ENCODE assay signal across 23 cellular contexts in genomic region chr3:46899151-46900006, GRCh38. TPM values are rescaled to one million over a fixed set of nuclear protein-coding genes. Genes with fewer than 3 reads are reported as not detected.
DNase-seq lines count a peak whose midpoint lies in the region; ATAC-seq and TF ChIP-seq lines count a peak whose summit lies in the region.
"Had no signal": no experiment of that assay in that cellular context is flagged by ENCODE, and none has a peak within 500 bp of the region (broad histone marks: within the 10 kb centered on the region; RNA-seq: fewer than 3 reads in every experiment).

No MANE protein-coding gene starts in this region.

- no peak overlapping the region for H3K27ac Mint-ChIP-seq in CD14-positive monocyte
- H3K27ac Mint-ChIP-seq: endodermal cell; T-helper 1 cell treated with Interleukin-12 subunit alpha and Interleukin-12 subunit beta and Interleukin-4 antibody, amounts not matched to agents 30 μg/mL and 1 μg/mL, for 36 hours had no signal

- H3K9me3 Mint-ChIP-seq in CD14-positive monocyte = peaks cover 0 to 3% (median 0%) of the 10 kb centered on the region in 7 donors
- H3K9me3 Mint-ChIP-seq: CD8-positive, alpha-beta memory T cell; endodermal cell; neural crest cell; T-helper 1 cell treated with Interleukin-12 subunit alpha and Interleukin-12 subunit beta and Interleukin-4 antibody, amounts not matched to agents 30 μg/mL and 1 μg/mL, for 36 hours had no signal

- intact Hi-C loops in CD14-positive monocyte (cut with micrococcal nuclease) (no loop called here), left cardiac atrium (cut with DNase I) (loop anchor here in 1 of 2 donors (5.0 kb wide), 1 partner anchor 192 kb away; no protein-coding TSS in a partner anchor), posterior vena cava (cut with DNase I) (loop anchor here in 1 of 2 donors (5.0 kb wide), 2 partner anchors 37 to 192 kb away; partner anchors contain the start of gene MYL3)

- H3K4me3 ChIP-seq in RWPE2 (ENCODE audit: severe bottlenecking) = no peak overlapping the region
- H3K4me3 ChIP-seq in foreskin fibroblast (ENCODE audit: low read depth in 1 of 2, low read length in 2 of 2) = no peak overlapping the region
- H3K4me3 ChIP-seq: SJSA1 had no signal

- no peaks in the 10 kb centered on the region for H3K4me1 ChIP-seq in RWPE2 (ENCODE audit: insufficient read depth, poor library complexity, severe bottlenecking)

- H3K27me3 Mint-ChIP-seq in CD14-positive monocyte (ENCODE audit: low read depth in 3 of 3) = peaks cover 26 to 49% (median 31%) of the 10 kb centered on the region in 3 donors

- TF ChIP-seq CTCF in CD14-positive monocyte (IDR thresholded peaks at IDR 0.05) (no peak), RWPE2 (IDR thresholded peaks at IDR 0.05; ENCODE audit: poor library complexity, severe bottlenecking) (no peak), foreskin fibroblast (IDR thresholded peaks at IDR 0.05; ENCODE audit: low read depth, low read length) (no peak)

- H3K9me3 ChIP-seq in RWPE2 (ENCODE audit: severe bottlenecking) = no peaks in the 10 kb centered on the region
- H3K9me3 ChIP-seq: SJSA1, tibial nerve had no signal

- DNase-seq in CD14-positive monocyte (ENCODE audit: low spot score) (peak; percentile 46), RWPE2 (ENCODE audit: low spot score) (peak; percentile 51), left cardiac atrium (peak; percentile 41), posterior vena cava (ENCODE audit: low spot score) (peak; percentile 75), GM19238 (ENCODE audit: insufficient read length, low spot score) (no peak), foreskin fibroblast (no peak)
- DNase-seq in activated CD8-positive, alpha-beta memory T cell treated with anti-CD3 and anti-CD28 coated beads for 24 hours = no peak
- DNase-seq: activated CD4-positive, alpha-beta T cell treated with anti-CD3 and anti-CD28 coated beads, Interleukin-2, amount 50 U/mL, for 4 hours; activated naive CD4-positive, alpha-beta T cell; activated T-cell treated with anti-CD3 and anti-CD28 coated beads for 4 hours; DND-41; GOT3; mesendoderm; NCI-H2171 treated with DMSO at 0.1 percent for 48 hours; stimulated activated naive CD4-positive, alpha-beta T cell treated with Interleukin-2 at 50 U/mL for 16 hours had no signal

- peaks cover 25% of the 10 kb centered on the region for H3K4me1 Mint-ChIP-seq in CD14-positive monocyte
- H3K4me1 Mint-ChIP-seq: endodermal cell, neural crest cell had no signal

- ATAC-seq in RWPE2 (ENCODE audit: low read depth) (no peak), left cardiac atrium (peak; percentile 11 to 20), HG02642 (IDR thresholded peaks at IDR 0.05; ENCODE audit: poor library complexity, unreplicated experiment) (no peak)

- H3K36me3 ChIP-seq in RWPE2 (ENCODE audit: low read depth) = no peaks in the 10 kb centered on the region
- H3K36me3 ChIP-seq: SJSA1, tibial nerve had no signal

- no peaks in the 10 kb centered on the region for H3K36me3 Mint-ChIP-seq in CD14-positive monocyte
- H3K36me3 Mint-ChIP-seq: CD8-positive, alpha-beta memory T cell had no signal

- H3K27ac ChIP-seq in RWPE2 (ENCODE audit: poor library complexity, severe bottlenecking) = no peak overlapping the region
- H3K27ac ChIP-seq: SJSA1, tibial nerve had no signal

- H3K27me3 ChIP-seq in RWPE2 (ENCODE audit: insufficient read depth, poor library complexity, severe bottlenecking) = no peaks in the 10 kb centered on the region
- H3K27me3 ChIP-seq: SJSA1 had no signal

- H3K4me3 Mint-ChIP-seq in CD14-positive monocyte = peak overlapping the region in 1 of 2 donors; percentile 86
- H3K4me3 Mint-ChIP-seq: endodermal cell; neural crest cell; T-helper 1 cell treated with Interleukin-12 subunit alpha and Interleukin-12 subunit beta and Interleukin-4 antibody, amounts not matched to agents 30 μg/mL and 1 μg/mL, for 36 hours had no signal

RNA-seq across cellular contexts. Expression of gene PTH1R, which starts 21.9 kb away (rescaled TPM):
- not detected for polyA plus RNA-seq in CD14-positive monocyte
- total RNA-seq in left cardiac atrium = 10 to 100 TPM in 1 of 2 donors, 1 to 10 TPM in 1; 5.4 to 10.0 TPM
- total RNA-seq in posterior vena cava = 10 to 100 TPM in 1 of 2 donors, 1 to 10 TPM in 1; 5.8 to 17.9 TPM
- total RNA-seq: CD8-positive, alpha-beta memory T cell; MCF 10A; SJSA1 had no signal
- polyA plus RNA-seq: CD8-positive, alpha-beta memory T cell had no signal

RNA-seq across cellular contexts. Expression of gene MYL3, which starts 36.1 kb away (rescaled TPM):
- not detected for polyA plus RNA-seq in CD14-positive monocyte
- total RNA-seq in left cardiac atrium = 100 to 1,000 TPM; 157 to 557 TPM
- 1 to 10 TPM; 3.2 to 5.9 TPM for total RNA-seq in posterior vena cava
- total RNA-seq: CD8-positive, alpha-beta memory T cell; MCF 10A; neural crest cell; SJSA1 had no signal
- polyA plus RNA-seq: CD8-positive, alpha-beta memory T cell had no signal

Comparison
In these comparisons a context has a peak if more than half of its experiments do, and no peak if none do; other contexts are left out.
1. DNase-seq: peak in CD14-positive monocyte (single experiment), RWPE2 (single experiment), left cardiac atrium (single experiment) and posterior vena cava (single experiment); none in GM19238 (single experiment), activated CD8-positive, alpha-beta memory T cell treated with anti-CD3 and anti-CD28 coated beads for 24 hours (single experiment) and foreskin fibroblast (0 of 2).
2. ATAC-seq: peak in left cardiac atrium (2 of 2); none in RWPE2 (single experiment) and HG02642 (single experiment).
3. RNA of gene MYL3, which starts 36.1 kb away (total RNA-seq): 157 to 557 TPM in left cardiac atrium; 3.2 to 5.9 TPM in posterior vena cava; every median in the first group is over 10 times any median in the second.